In the genomic region with DNA sequence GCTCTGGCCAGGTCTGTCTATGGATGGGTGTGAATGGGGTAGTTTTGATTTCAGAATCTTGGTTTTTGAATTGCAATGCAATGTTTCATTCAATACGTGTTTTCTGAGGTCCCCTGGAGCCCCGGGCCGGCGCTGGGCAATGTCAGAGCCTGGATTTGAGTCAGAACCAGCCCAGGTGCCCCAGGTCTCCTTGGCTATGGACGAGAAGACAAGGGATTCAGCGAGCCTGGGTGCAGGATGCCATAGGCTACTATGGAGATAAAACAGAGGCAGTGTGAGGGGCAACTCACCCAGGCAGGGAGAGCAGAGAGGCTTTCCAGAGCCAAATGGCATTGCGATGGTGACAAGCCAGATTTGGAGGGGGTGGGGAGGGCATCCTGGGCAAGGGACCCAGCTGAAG, we compare ENCODE assay signal across 10 cellular contexts. TPM values are rescaled to one million over a fixed set of nuclear protein-coding genes. Genes with fewer than 3 reads are reported as not detected.
DNase-seq lines count a peak whose midpoint lies in the region; FAIRE-seq and TF ChIP-seq lines count a peak whose summit lies in the region.
"Had no signal": no experiment of that assay in that cellular context is flagged by ENCODE, and none has a peak within 500 bp of the region (broad histone marks: within the 10 kb centered on the region; RNA-seq: fewer than 3 reads in every experiment).

No MANE protein-coding gene starts in this region.

- 91 to 92% (median 92%) methylated on average over 7 of the region's 7 CpGs for WGBS in small intestine, 3 donors
- WGBS in transverse colon (ENCODE audit: low coverage in 1 of 2), 2 donors, result 86% methylated on average over 7 of the region's 7 CpGs; no CpG with 5 or more reads in 1 of the 2 donors

- peaks cover 78% of the 10 kb centered on the region for H3K36me3 Mint-ChIP-seq in activated CD4-positive, alpha-beta T cell treated with anti-CD3 and anti-CD28 coated beads, Interleukin-2, amount 10 ng/mL, durations not matched to agents 7 days and 5 days (ENCODE audit: low read depth)

- no peak for TF ChIP-seq EP300 in transverse colon (IDR thresholded peaks at IDR 0.05; ENCODE audit: low read depth)

- FAIRE-seq in small intestine (lab: Jason Lieb, UNC), result no peak

- H3K4me3 ChIP-seq in NT2/D1 (ENCODE audit: insufficient read length, low read depth), result no peak overlapping the region
- no peak overlapping the region for H3K4me3 ChIP-seq in effector memory CD4-positive, alpha-beta T cell (ENCODE audit: insufficient read depth, low read depth, low read length, poor library complexity, severe bottlenecking)
- no peak overlapping the region for H3K4me3 ChIP-seq in rectal smooth muscle tissue (ENCODE audit: low read length)
- no peak overlapping the region for H3K4me3 ChIP-seq in small intestine (ENCODE audit: low read depth in 1 of 2, low read length in 2 of 2)
- no peak overlapping the region for H3K4me3 ChIP-seq in transverse colon

- DNase-seq in activated CD4-positive, alpha-beta T cell treated with anti-CD3 and anti-CD28 coated beads, Interleukin-2, amount 10 ng/mL, durations not matched to agents 7 days and 5 days, result no peak
- DNase-seq in activated CD4-positive, alpha-beta T cell treated with anti-CD3 and anti-CD28 coated beads, Interleukin-2, amount 50 U/mL, for 4 hours, result no peak
- DNase-seq in NT2/D1 (ENCODE audit: low read depth, low spot score) (no peak), small intestine (no peak), NCI-H1092 treated with DMSO at 0.1 percent for 48 hours (lab: John Stamatoyannopoulos, UW) (no peak), transverse colon (no peak)
- no peak for DNase-seq in effector memory CD4-positive, alpha-beta T cell
- DNase-seq: DMS79 treated with DMSO at 0.1 percent for 48 hours, esophagus squamous epithelium had no signal

- H3K27ac Mint-ChIP-seq in activated CD4-positive, alpha-beta T cell treated with anti-CD3 and anti-CD28 coated beads, Interleukin-2, amount 10 ng/mL, durations not matched to agents 7 days and 5 days, result peak overlapping the region; percentile 70

- H3K9ac ChIP-seq in NT2/D1 (ENCODE audit: insufficient read length, low read depth) (peak overlapping the region; percentile 33), rectal smooth muscle tissue (ENCODE audit: low read length) (peak overlapping the region; percentile 6)

- POLR2A ChIA-PET in activated CD4-positive, alpha-beta T cell treated with anti-CD3 and anti-CD28 coated beads, Interleukin-2, amount 10 ng/mL, durations not matched to agents 7 days and 5 days (lab: Charles Lee), result interaction anchor here (0.7 kb wide), 1 partner anchor 35 kb away, joined by 3 read pairs; a partner anchor contains a TSS

- peaks cover 45% of the 10 kb centered on the region for H3K4me1 Mint-ChIP-seq in activated CD4-positive, alpha-beta T cell treated with anti-CD3 and anti-CD28 coated beads, Interleukin-2, amount 10 ng/mL, durations not matched to agents 7 days and 5 days

- H3K9me3 Mint-ChIP-seq in activated CD4-positive, alpha-beta T cell treated with anti-CD3 and anti-CD28 coated beads, Interleukin-2, amount 10 ng/mL, durations not matched to agents 7 days and 5 days, result no peaks in the 10 kb centered on the region

- TF ChIP-seq CTCF in transverse colon (IDR thresholded peaks at IDR 0.05), result no peak

- H3K4me1 ChIP-seq in NT2/D1 (ENCODE audit: insufficient read depth, insufficient read length), result peaks cover 3% of the 10 kb centered on the region
- peaks cover 27% of the 10 kb centered on the region for H3K4me1 ChIP-seq in effector memory CD4-positive, alpha-beta T cell (ENCODE audit: control insufficient read depth, insufficient read depth, low read length, poor library complexity, severe bottlenecking)
- H3K4me1 ChIP-seq in rectal smooth muscle tissue (ENCODE audit: control insufficient read depth, insufficient read depth, low read length), result peaks cover 15% of the 10 kb centered on the region
- H3K4me1 ChIP-seq in small intestine (ENCODE audit: control insufficient read depth in 2 of 2, insufficient read depth in 1 of 2, low read depth in 1 of 2, low read length in 1 of 2), result no peaks in the 10 kb centered on the region
- H3K4me1 ChIP-seq in transverse colon, result peaks cover 18 to 30% (median 24%) of the 10 kb centered on the region in 4 donors

- H3K36me3 ChIP-seq in NT2/D1 (ENCODE audit: insufficient read depth, insufficient read length, low read length) (peaks cover 37% of the 10 kb centered on the region), rectal smooth muscle tissue (ENCODE audit: control insufficient read depth, insufficient read depth, low read length) (peaks cover 18% of the 10 kb centered on the region), small intestine (ENCODE audit: control insufficient read depth in 2 of 2, insufficient read depth in 2 of 2, low read length in 2 of 2) (peaks cover 7 to 12% of the 10 kb centered on the region in 2 donors), transverse colon (peaks cover 0 to 17% (median 10%) of the 10 kb centered on the region in 4 donors)
- peaks cover 63% of the 10 kb centered on the region for H3K36me3 ChIP-seq in effector memory CD4-positive, alpha-beta T cell (ENCODE audit: control insufficient read depth, insufficient read depth, low read length)

- H3K27ac ChIP-seq in effector memory CD4-positive, alpha-beta T cell (ENCODE audit: insufficient read depth, low read length, poor library complexity, severe bottlenecking), result peak overlapping the region; percentile 85
- H3K27ac ChIP-seq in rectal smooth muscle tissue (ENCODE audit: low read depth, low read length) (no peak overlapping the region), small intestine (ENCODE audit: low read depth in 1 of 2, low read length in 1 of 2) (no peak overlapping the region), transverse colon (peak overlapping the region in 1 of 4 donors; percentile 78)

- intact Hi-C loops in transverse colon (cut with DNase I; ENCODE audit: low total_unique reads), result no loop called here

- H3K27me3 Mint-ChIP-seq in activated CD4-positive, alpha-beta T cell treated with anti-CD3 and anti-CD28 coated beads, Interleukin-2, amount 10 ng/mL, durations not matched to agents 7 days and 5 days, result no peaks in the 10 kb centered on the region

- H3K27me3 ChIP-seq in NT2/D1 (ENCODE audit: insufficient read depth, insufficient read length) (no peaks in the 10 kb centered on the region), rectal smooth muscle tissue (ENCODE audit: control insufficient read depth, insufficient read depth, low read length) (no peaks in the 10 kb centered on the region), small intestine (ENCODE audit: control insufficient read depth in 2 of 2, insufficient read depth in 2 of 2, low read length in 2 of 2) (no peaks in the 10 kb centered on the region), transverse colon (no peaks in the 10 kb centered on the region)
- H3K27me3 ChIP-seq in effector memory CD4-positive, alpha-beta T cell (replicated peaks; ENCODE audit: control insufficient read depth, insufficient read depth, low read length, poor library complexity, severe bottlenecking), result no peaks in the 10 kb centered on the region
- H3K27me3 ChIP-seq: esophagus squamous epithelium had no signal

- no peak for TF ChIP-seq POLR2A in transverse colon (IDR thresholded peaks at IDR 0.05)

- in situ Hi-C loops in transverse colon (cut with MboI; ENCODE audit: low pct_ligation_motif_present in 1 of 4, low pct_unique_long_range_greater_than_20kb in 1 of 4, low sequenced_read_pairs in 3 of 4), result loop anchor here in 1 of 4 donors (25.0 kb wide), 1 partner anchor 376 kb away; a partner anchor contains a TSS

- CTCF ChIA-PET in activated CD4-positive, alpha-beta T cell treated with anti-CD3 and anti-CD28 coated beads, Interleukin-2, amount 10 ng/mL, durations not matched to agents 7 days and 5 days (lab: Charles Lee), result no interaction called here

- no peak overlapping the region for H3K4me3 Mint-ChIP-seq in activated CD4-positive, alpha-beta T cell treated with anti-CD3 and anti-CD28 coated beads, Interleukin-2, amount 10 ng/mL, durations not matched to agents 7 days and 5 days

- H3K9me3 ChIP-seq in NT2/D1 (ENCODE audit: insufficient read depth, low read length) (no peaks in the 10 kb centered on the region), small intestine (ENCODE audit: control insufficient read depth, low read depth) (no peaks in the 10 kb centered on the region), transverse colon (no peaks in the 10 kb centered on the region)
- H3K9me3 ChIP-seq in effector memory CD4-positive, alpha-beta T cell (ENCODE audit: control insufficient read depth, low read length), result no peaks in the 10 kb centered on the region
- H3K9me3 ChIP-seq: esophagus squamous epithelium had no signal

RNA-seq across cellular contexts. Expression of a gene that starts 1.2 kb away (rescaled TPM):
- 1,000 to 10,000 TPM; 2,327 to 2,349 TPM for total RNA-seq in activated CD4-positive, alpha-beta T cell treated with anti-CD3 and anti-CD28 coated beads, Interleukin-2, amount 10 ng/mL, durations not matched to agents 7 days and 5 days
- 1,000 to 10,000 TPM; 2,350 to 5,026 (median 4,251) TPM for polyA plus RNA-seq in small intestine
- 1,000 to 10,000 TPM; 1,219 to 2,956 (median 2,884) TPM for total RNA-seq in transverse colon

RNA-seq across cellular contexts. Expression of a gene that starts 10.0 kb away (rescaled TPM):
- total RNA-seq in activated CD4-positive, alpha-beta T cell treated with anti-CD3 and anti-CD28 coated beads, Interleukin-2, amount 10 ng/mL, durations not matched to agents 7 days and 5 days, result 1,000 to 10,000 TPM; 1,996 to 2,084 TPM
- polyA plus RNA-seq in small intestine, result 1,000 to 10,000 TPM; 2,854 to 5,067 (median 5,025) TPM
- 1,000 to 10,000 TPM; 1,601 to 4,774 (median 2,823) TPM for total RNA-seq in transverse colon

RNA-seq across cellular contexts. Expression of a gene that starts 12.2 kb away (rescaled TPM):
- 100 to 1,000 TPM; 348 to 355 TPM for total RNA-seq in activated CD4-positive, alpha-beta T cell treated with anti-CD3 and anti-CD28 coated beads, Interleukin-2, amount 10 ng/mL, durations not matched to agents 7 days and 5 days
- 1 to 10 TPM; 7.8 to 10.0 (median 8.6) TPM for polyA plus RNA-seq in small intestine
- 1 to 10 TPM in 2 of 4 donors, under 1 TPM in 1, not detected in 1; 1.00 to 4.0 (median 3.2) TPM for total RNA-seq in transverse colon

RNA-seq across cellular contexts. Expression of a gene that starts 26.2 kb away (rescaled TPM):
- 10 to 100 TPM; 25.0 to 27.4 TPM for total RNA-seq in activated CD4-positive, alpha-beta T cell treated with anti-CD3 and anti-CD28 coated beads, Interleukin-2, amount 10 ng/mL, durations not matched to agents 7 days and 5 days
- 100 to 1,000 TPM; 354 to 541 (median 486) TPM for polyA plus RNA-seq in small intestine
- 100 to 1,000 TPM; 425 to 562 (median 519) TPM for total RNA-seq in transverse colon

RNA-seq across cellular contexts. Expression of a gene that starts 33.2 kb away (rescaled TPM):
- 10 to 100 TPM; 49.2 to 60.4 TPM for total RNA-seq in activated CD4-positive, alpha-beta T cell treated with anti-CD3 and anti-CD28 coated beads, Interleukin-2, amount 10 ng/mL, durations not matched to agents 7 days and 5 days
- 100 to 1,000 TPM in 2 of 3 donors, 10 to 100 TPM in 1; 59.4 to 130 (median 108) TPM for polyA plus RNA-seq in small intestine
- total RNA-seq in transverse colon, result 100 to 1,000 TPM in 1 of 4 donors, 10 to 100 TPM in 3; 24.3 to 465 (median 43.1) TPM

Comparison
In these comparisons a context has a peak if more than half of its experiments do, and no peak if none do; other contexts are left out.
1. RNA of a gene that starts 12.2 kb away (total RNA-seq): 348 to 355 TPM in activated CD4-positive, alpha-beta T cell treated with anti-CD3 and anti-CD28 coated beads, Interleukin-2, amount 10 ng/mL, durations not matched to agents 7 days and 5 days; 1.00 to 4.0 TPM in transverse colon; every median in the first group is over 10 times any median in the second.